ENCODE assay signal across 3 cellular contexts in genomic region chr11:122977455-122978302, GRCh38.
TF ChIP-seq lines count a peak whose summit lies in the region.

No MANE protein-coding gene starts in this region.

TF ChIP-seq in GM23338, 12 proteins besides CTCF, POLR2A, EP300 and RAD21:
- TF ChIP-seq EZH2 (IDR thresholded peaks at IDR 0.05; ENCODE audit: low read depth, unreplicated experiment) (peak; percentile 98), ETS1 (IDR thresholded peaks at IDR 0.05) (0 out of 2 replicates have a peak, but pooled peaks have one; percentile 31), ZNF114 (CRISPR knock-in tag; IDR thresholded peaks at IDR 0.05) (no peak), EZH2phosphoT487 (IDR thresholded peaks at IDR 0.05; ENCODE audit: unreplicated experiment) (peak; percentile 90)

TF ChIP-seq in H1, 55 proteins besides CTCF, POLR2A, EP300 and RAD21:
- TF ChIP-seq EGR1 (IDR thresholded peaks at IDR 0.05; ENCODE audit: borderline replicate concordance, low read depth, low read length): no peak; the same call in 1 of the 2 replicates
- TF ChIP-seq YY1 (IDR thresholded peaks at IDR 0.05; ENCODE audit: low read depth, low read length): 0 out of 2 replicates have a peak, but pooled peaks have one; percentile 39
- no peak for TF ChIP-seq ATF3 (IDR thresholded peaks at IDR 0.05; ENCODE audit: insufficient read depth, low read depth, low read length)
- peak; percentile 93 for TF ChIP-seq E2F6 (IDR thresholded peaks at IDR 0.05)
- no peak for TF ChIP-seq TAF7 (optimal IDR thresholded peaks at IDR 0.05; ENCODE audit: borderline replicate concordance, low read depth, low read length)
- no peak for TF ChIP-seq POU5F1 (IDR thresholded peaks at IDR 0.05; ENCODE audit: low read depth, low read length)
- no peak for TF ChIP-seq HDAC6 (IDR thresholded peaks at IDR 0.05; ENCODE audit: low read depth, low read length)
- TF ChIP-seq RNF2 (IDR thresholded peaks at IDR 0.05; ENCODE audit: borderline replicate concordance, low read depth, low read length, missing control alignments, poor library complexity, severe bottlenecking): peak; percentile 92
- peak; percentile 97 for TF ChIP-seq EZH2 (IDR thresholded peaks at IDR 0.05; ENCODE audit: low read depth, low read length, severe bottlenecking)
- peak; percentile 15; the same call in 1 of the 2 replicates for TF ChIP-seq TBP (IDR thresholded peaks at IDR 0.05; ENCODE audit: low read depth, low read length)
- no peak for TF ChIP-seq POLR2AphosphoS5 (IDR thresholded peaks at IDR 0.05; ENCODE audit: low read depth, low read length)
- 0 out of 2 replicates have a peak, but pooled peaks have one; percentile 65 for TF ChIP-seq GABPA (IDR thresholded peaks at IDR 0.05; ENCODE audit: borderline replicate concordance, insufficient read depth, low read length)
- TF ChIP-seq SUZ12 (IDR thresholded peaks at IDR 0.05; ENCODE audit: low read length): peak; percentile 96
- peak; percentile 97 for TF ChIP-seq MAX (IDR thresholded peaks at IDR 0.05)
- TF ChIP-seq BACH1 (IDR thresholded peaks at IDR 0.05; ENCODE audit: low read length): no peak
- TF ChIP-seq USF2 (IDR thresholded peaks at IDR 0.05; ENCODE audit: low read length): peak; percentile 25; the same call in 1 of the 2 replicates
- TF ChIP-seq KDM4A (IDR thresholded peaks at IDR 0.05; ENCODE audit: low read depth, low read length, severe bottlenecking): peak; percentile 82

TF ChIP-seq in neural cell, 6 proteins besides CTCF, POLR2A, EP300 and RAD21:
- TF ChIP-seq REST (IDR thresholded peaks at IDR 0.05; ENCODE audit: borderline replicate concordance) (no peak), EZH2 (IDR thresholded peaks at IDR 0.05; ENCODE audit: borderline replicate concordance, insufficient read depth, low read length, poor library complexity, severe bottlenecking) (peak; percentile 84), MXI1 (conservative IDR thresholded peaks at IDR 0.05; ENCODE audit: poor library complexity, severe bottlenecking) (no peak)
